ENCODE assay signal across 28 cellular contexts in the genomic region with DNA sequence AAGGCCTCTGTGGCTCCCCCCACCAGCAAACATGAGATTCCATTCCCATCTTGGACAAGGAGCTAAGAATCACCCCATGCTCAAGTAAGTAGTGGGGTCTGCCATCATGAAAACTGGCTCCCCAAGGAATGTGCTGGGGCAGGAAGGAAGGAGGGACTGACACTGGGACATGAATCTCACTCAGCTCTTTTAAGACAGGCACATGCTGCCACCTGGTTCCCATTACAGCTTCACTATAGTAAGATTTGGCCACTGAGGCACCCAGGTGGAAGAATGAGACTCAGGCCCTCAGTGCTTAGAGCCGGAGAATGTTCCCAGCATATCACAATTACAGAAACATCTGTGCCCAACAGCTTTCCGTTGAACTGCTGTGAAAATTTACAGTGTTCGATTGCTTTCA. TPM values are rescaled to one million over a fixed set of nuclear protein-coding genes. Genes with fewer than 3 reads are reported as not detected.
"Had no signal": no experiment of that assay in that cellular context is flagged by ENCODE, and none has a peak within 500 bp of the region (broad histone marks: within the 10 kb centered on the region; RNA-seq: fewer than 3 reads in every experiment).

No MANE protein-coding gene starts in this region.

- H3K27ac ChIP-seq: epithelial cell of prostate, gastroesophageal sphincter, heart left ventricle, hepatocyte, left lung, neural progenitor cell, parathyroid adenoma, testis, tibial artery had no signal

- H3K36me3 Mint-ChIP-seq: mesothelial cell of epicardium; natural killer cell treated with Interleukin-12 subunit alpha and Interleukin-12 subunit beta and Interleukin-15 and Interleukin-18, amount 100 ng/mL, for 72 hours; neural progenitor cell; type B pancreatic cell had no signal

- H3K9ac ChIP-seq: neural progenitor cell, parathyroid adenoma had no signal

- H2AFZ ChIP-seq: hepatocyte, neural progenitor cell, parathyroid adenoma had no signal

- H3K27me3 Mint-ChIP-seq: natural killer cell treated with Interleukin-12 subunit alpha and Interleukin-12 subunit beta and Interleukin-15 and Interleukin-18, amount 100 ng/mL, for 72 hours; progenitor cell of endocrine pancreas; stimulated activated memory B cell treated with anti-CD40 and anti-IgM and Interleukin-4, amounts not matched to agents 10 μg/mL and 1 μg/mL and 100 μg/mL, for 72 hours; type B pancreatic cell had no signal

- H3K4me2 ChIP-seq: hepatocyte, neural progenitor cell, smooth muscle cell had no signal

- H3K4me1 ChIP-seq: gastroesophageal sphincter, heart left ventricle, left lung, neural progenitor cell, parathyroid adenoma, testis, tibial artery had no signal

- H3K4me3 Mint-ChIP-seq: endodermal cell; mesothelial cell of epicardium; natural killer cell treated with Interleukin-12 subunit alpha and Interleukin-12 subunit beta and Interleukin-15 and Interleukin-18, amount 100 ng/mL, for 72 hours; neural progenitor cell; stimulated activated memory B cell treated with anti-CD40 and anti-IgM and Interleukin-4, amounts not matched to agents 10 μg/mL and 1 μg/mL and 100 μg/mL, for 72 hours; type B pancreatic cell had no signal

- H3K9me3 Mint-ChIP-seq: mesothelial cell of epicardium; naive B cell; natural killer cell treated with Interleukin-12 subunit alpha and Interleukin-12 subunit beta and Interleukin-15 and Interleukin-18, amount 100 ng/mL, for 72 hours; stimulated activated memory B cell treated with anti-CD40 and anti-IgM and Interleukin-4, amounts not matched to agents 10 μg/mL and 1 μg/mL and 100 μg/mL, for 72 hours; type B pancreatic cell had no signal

- H3K4me3 ChIP-seq: gastroesophageal sphincter, heart left ventricle, hepatocyte, left lung, mucosa of descending colon, neural progenitor cell, smooth muscle cell, testis, tibial artery had no signal

- ATAC-seq: esophagus mucosa; gastroesophageal sphincter; heart left ventricle; left cardiac atrium; left lung; natural killer cell treated with Interleukin-12 subunit alpha and Interleukin-12 subunit beta and Interleukin-15 and Interleukin-18, amount 100 ng/mL, for 72 hours; sciatic nerve; stimulated activated memory B cell treated with anti-CD40 and anti-IgM and Interleukin-4, amounts not matched to agents 10 μg/mL and 1 μg/mL and 100 μg/mL, for 72 hours; stimulated activated naive CD8-positive, alpha-beta T cell treated with anti-CD3 and anti-CD28 coated beads, Interleukin-15, Interleukin-2, amounts not matched to agents 100 U/mL and 50 U/mL, for 24 hours had no signal

- H3K9me3 ChIP-seq: gastroesophageal sphincter, heart left ventricle, left lung, mucosa of descending colon, testis, tibial artery had no signal

- H3K36me3 ChIP-seq: gastroesophageal sphincter, heart left ventricle, left lung, neural progenitor cell, tibial artery had no signal

- H3K79me2 ChIP-seq: hepatocyte, parathyroid adenoma had no signal

- H3K4me1 Mint-ChIP-seq: endodermal cell; mesothelial cell of epicardium; neural progenitor cell; stimulated activated memory B cell treated with anti-CD40 and anti-IgM and Interleukin-4, amounts not matched to agents 10 μg/mL and 1 μg/mL and 100 μg/mL, for 72 hours had no signal

- DNase-seq: cortex of kidney; endodermal cell; foreskin fibroblast; heart left ventricle; left cardiac atrium; left lung; mesenchymal stem cell; mucosa of descending colon; naive B cell; stimulated activated CD4-positive, alpha-beta T cell treated with anti-CD3 and anti-CD28 coated beads, Interleukin-4, amount 100 ng/mL, for 4 hours; stimulated activated naive CD8-positive, alpha-beta T cell treated with anti-CD3 and anti-CD28 coated beads, Interleukin-15, Interleukin-2, amounts not matched to agents 100 U/mL and 50 U/mL, for 24 hours; substantia nigra; testis; tibial artery had no signal

- FAIRE-seq: islet of Langerhans had no signal

- H3K27ac Mint-ChIP-seq: endodermal cell; mesothelial cell of epicardium; naive B cell; natural killer cell treated with Interleukin-12 subunit alpha and Interleukin-12 subunit beta and Interleukin-15 and Interleukin-18, amount 100 ng/mL, for 72 hours; neural progenitor cell; progenitor cell of endocrine pancreas; stimulated activated memory B cell treated with anti-CD40 and anti-IgM and Interleukin-4, amounts not matched to agents 10 μg/mL and 1 μg/mL and 100 μg/mL, for 72 hours; type B pancreatic cell had no signal

- H3K27me3 ChIP-seq: gastroesophageal sphincter, heart left ventricle, hepatocyte, left lung, neural progenitor cell, testis, tibial artery had no signal

RNA-seq across cellular contexts. Expression of a gene that starts 38.7 kb away (rescaled TPM):
- total RNA-seq: endodermal cell; natural killer cell treated with Interleukin-12 subunit alpha and Interleukin-12 subunit beta and Interleukin-15 and Interleukin-18, amount 100 ng/mL, for 72 hours had no signal
